ENCODE assay signal across 8 cellular contexts in genomic region chr1:206556047-206556747, GRCh38. TPM values are rescaled to one million over a fixed set of nuclear protein-coding genes. Genes with fewer than 3 reads are reported as not detected.
DNase-seq lines count a peak whose midpoint lies in the region; ATAC-seq, FAIRE-seq and TF ChIP-seq lines count a peak whose summit lies in the region.

No MANE protein-coding gene starts in this region.

- no peak overlapping the region for H3K9ac ChIP-seq in H9 (ENCODE audit: extremely low read depth, insufficient read length, low read length)
- no peak overlapping the region for H3K9ac ChIP-seq in HepG2 (ENCODE audit: insufficient read depth, low read depth, low read length)

- H2AFZ ChIP-seq in H9 (ENCODE audit: low read length) (no peak overlapping the region), HepG2 (ENCODE audit: low read length) (no peak overlapping the region)

- no peak overlapping the region for H3K27ac ChIP-seq in H9 (ENCODE audit: insufficient read length, low read depth, low read length)
- no peak overlapping the region for H3K27ac ChIP-seq in HepG2 (ENCODE audit: extremely low read length, insufficient read depth, low read length)

- no peaks in the 10 kb centered on the region for H3K36me3 ChIP-seq in HepG2 (replicated peaks in 1 of 2; ENCODE audit: control insufficient read depth in 1 of 2, insufficient read depth in 2 of 2, low read length in 2 of 2)

- H3K4me1 Mint-ChIP-seq in CD14-positive monocyte (peaks cover 55% of the 10 kb centered on the region), H9 (peaks cover 29 to 32% of the 10 kb centered on the region in 2 experiments), WTC11 (peaks cover 35% of the 10 kb centered on the region)

- no peak overlapping the region for H2BK20ac ChIP-seq in H9 (ENCODE audit: low read depth, low read length, poor library complexity, severe bottlenecking)

- peaks cover 0 to 2% (median 0%) of the 10 kb centered on the region in 7 donors for H3K9me3 Mint-ChIP-seq in CD14-positive monocyte
- H3K9me3 Mint-ChIP-seq in H9: no peaks in the 10 kb centered on the region
- H3K9me3 Mint-ChIP-seq in WTC11: no peaks in the 10 kb centered on the region

- no peak for FAIRE-seq in HepG2 (lab: Jason Lieb, UNC)

- ATAC-seq in WTC11 (no peak), HepG2 (peak; percentile 81), HG02884 (IDR thresholded peaks at IDR 0.05; ENCODE audit: unreplicated experiment) (no peak)

- BruUV-seq in HepG2 (replicated peaks; lab: Mats Ljungman, UMichigan): no TSS peak

- H3K36me3 Mint-ChIP-seq in CD14-positive monocyte (peaks cover 25 to 27% of the 10 kb centered on the region in 2 donors), H9 (ENCODE audit: insufficient read depth in 1 of 3, low read depth in 3 of 3) (no peaks in the 10 kb centered on the region), WTC11 (no peaks in the 10 kb centered on the region)

- TF ChIP-seq EP300 in HepG2 (IDR thresholded peaks at IDR 0.05; ENCODE audit: low read depth in 2 of 2, low read length in 2 of 2) (peak in 1 of 2 experiments; percentile 50; a peak in 2 of 4 replicates), HepG2 (CRISPR knock-in tag; IDR thresholded peaks at IDR 0.05; ENCODE audit: borderline replicate concordance) (no peak)

- CTCF ChIA-PET in WTC11 (lab: Charles Lee) (interaction anchor here (0.9 to 4.4 kb wide), 11 partner anchors 11 to 376 kb away, joined by 3 to 49 read pairs (median 5); partner anchors contain the start of genes EIF2D, IKBKE and RASSF5), HepG2 (lab: Yijun Ruan, JAX; ENCODE audit: low intra/inter-chr PET ratio, low total read pairs) (no interaction called here)

- WGBS in H9 (ENCODE audit: extremely low coverage, insufficient read length, low lambda C conversion rate): no CpG with 5 or more reads among the region's 7 CpGs
- WGBS in HepG2 (ENCODE audit: low lambda C conversion rate): 3% methylated on average over 4 of the region's 7 CpGs

- no peaks in the 10 kb centered on the region for H3K4me1 ChIP-seq in H9 (ENCODE audit: insufficient read depth, low read length)
- peaks cover 52% of the 10 kb centered on the region for H3K4me1 ChIP-seq in HepG2 (ENCODE audit: insufficient read depth, low read length)

- no peak overlapping the region for H2BK15ac ChIP-seq in H9 (ENCODE audit: low read depth, low read length)

- H4K20me1 ChIP-seq in H9 (ENCODE audit: control insufficient read depth, insufficient read depth, insufficient read length) (no peaks in the 10 kb centered on the region), HepG2 (ENCODE audit: insufficient read depth, low read length) (peaks cover 5% of the 10 kb centered on the region; the same call in 1 of the 2 replicates)

- H4K91ac ChIP-seq in H9 (ENCODE audit: insufficient read length, low read depth, low read length): no peak overlapping the region

- H3K27ac Mint-ChIP-seq in CD14-positive monocyte (peak overlapping the region; percentile 82 to 100 (median 99)), H9 (no peak overlapping the region), WTC11 (no peak overlapping the region)

- POLR2A ChIA-PET in WTC11 (lab: Charles Lee): interaction anchor here (1.3 kb wide), 1 partner anchor 11 kb away, joined by 5 read pairs; no protein-coding TSS in a partner anchor
- POLR2A ChIA-PET in HepG2 (lab: Yijun Ruan, JAX): no interaction called here

- H3K23ac ChIP-seq in H9 (ENCODE audit: insufficient read length, low read depth, low read length): no peak overlapping the region

- TF ChIP-seq POLR2A in HepG2 (IDR thresholded peaks at IDR 0.05; ENCODE audit: insufficient read depth in 1 of 2, low read depth in 2 of 2, low read length in 2 of 2): no peak

- no peak overlapping the region for H3T11ph ChIP-seq in H9 (ENCODE audit: low read length)

- H4K8ac ChIP-seq in H9 (replicated peaks; ENCODE audit: insufficient read length, low read depth, low read length): no peak overlapping the region

- no peak overlapping the region for H2BK12ac ChIP-seq in H9 (ENCODE audit: insufficient read length, low read depth, low read length)

- H3K4me3 Mint-ChIP-seq in CD14-positive monocyte (peak overlapping the region; percentile 98 to 99), H9 (peak overlapping the region; percentile 68 to 81), WTC11 (peak overlapping the region; percentile 70)

- no peak overlapping the region for H3K56ac ChIP-seq in H9 (ENCODE audit: insufficient read length, low read depth, low read length)

- H2BK120ac ChIP-seq in H9 (ENCODE audit: low read depth, low read length, poor library complexity, severe bottlenecking): no peak overlapping the region

- H4K5ac ChIP-seq in H9 (ENCODE audit: insufficient read length, low read depth, low read length): no peak overlapping the region

- H3K79me1 ChIP-seq in H9 (ENCODE audit: insufficient read depth, low read depth, low read length, poor library complexity, severe bottlenecking): no peaks in the 10 kb centered on the region

- no peaks in the 10 kb centered on the region for H3K79me2 ChIP-seq in H9 (ENCODE audit: insufficient read depth, low read length)
- H3K79me2 ChIP-seq in HepG2 (ENCODE audit: insufficient read depth, low read length): no peaks in the 10 kb centered on the region

- H3K4me2 ChIP-seq in H9 (ENCODE audit: insufficient read depth, insufficient read length, low read length): peak overlapping the region; percentile 75
- peak overlapping the region; percentile 80 for H3K4me2 ChIP-seq in HepG2 (ENCODE audit: low read depth, low read length)

- TF ChIP-seq CTCF in CD14-positive monocyte (IDR thresholded peaks at IDR 0.05): no peak
- TF ChIP-seq CTCF in H9 (conservative IDR thresholded peaks at IDR 0.05): no peak
- TF ChIP-seq CTCF in WTC11 (IDR thresholded peaks at IDR 0.05): no peak
- no peak for TF ChIP-seq CTCF in HepG2 (CRISPR knock-in tag; IDR thresholded peaks at IDR 0.05)

- in situ Hi-C loops in HepG2 (cut with HindIII; ENCODE audit: extremely low pct_ligation_motif_present, low pct_unique_long_range_greater_than_20kb): no loop called here

- peaks cover 8% of the 10 kb centered on the region for H3K23me2 ChIP-seq in H9 (ENCODE audit: insufficient read length, low read depth, low read length, poor library complexity, severe bottlenecking)

- peaks cover 1 to 5% (median 2%) of the 10 kb centered on the region in 3 donors for H3K27me3 Mint-ChIP-seq in CD14-positive monocyte (ENCODE audit: low read depth in 3 of 3)
- H3K27me3 Mint-ChIP-seq in H9 (ENCODE audit: low read depth): peaks cover 73% of the 10 kb centered on the region
- peaks cover 36% of the 10 kb centered on the region for H3K27me3 Mint-ChIP-seq in WTC11 (ENCODE audit: low read depth)

- H3K4me3 ChIP-seq in HepG2 (replicated peaks in 1 of 3; ENCODE audit: insufficient read depth in 1 of 3, low read depth in 2 of 3, low read length in 3 of 3): peak overlapping the region in 2 of 3 experiments; percentile 24 to 62; a peak in 2 of 6 replicates

- no peak overlapping the region for H3K4ac ChIP-seq in H9 (ENCODE audit: low read depth, low read length)

- no peaks in the 10 kb centered on the region for H3K9me3 ChIP-seq in H9 (ENCODE audit: control insufficient read depth, low read depth, low read length)
- H3K9me3 ChIP-seq in HepG2 (ENCODE audit: low read length): no peaks in the 10 kb centered on the region

- no peak overlapping the region for H3K14ac ChIP-seq in H9 (ENCODE audit: insufficient read depth, low read length)

- no peak overlapping the region for H2AK5ac ChIP-seq in H9 (ENCODE audit: insufficient read length, low read length)

- no peak for DNase-seq in CD14-positive monocyte (ENCODE audit: low spot score)
- no peak for DNase-seq in H9
- DNase-seq in WTC11 (ENCODE audit: low spot score): no peak
- DNase-seq in HepG2 (ENCODE audit: low spot score): peak; percentile 68
- DNase-seq in anterior cingulate cortex (lab: John Stamatoyannopoulos, UW): no peak
- no peak for DNase-seq in Kasumi-1 (lab: John Stamatoyannopoulos, UW)
- DNase-seq in COLO829 (ENCODE audit: low spot score): no peak

- intact Hi-C loops in CD14-positive monocyte (cut with micrococcal nuclease) (no loop called here), HepG2 (cut with micrococcal nuclease; ENCODE audit: unreplicated experiment) (no loop called here)

- peaks cover 6% of the 10 kb centered on the region; the same call in 1 of the 2 replicates for H3K27me3 ChIP-seq in H9 (ENCODE audit: insufficient read depth, low read length)
- peaks cover 1 to 28% of the 10 kb centered on the region in 2 experiments; a peak in 4 of 5 replicates for H3K27me3 ChIP-seq in HepG2 (ENCODE audit: control insufficient read depth in 1 of 2, insufficient read depth in 2 of 2, low read length in 2 of 2)

- H2BK5ac ChIP-seq in H9 (ENCODE audit: insufficient read length, low read length): no peak overlapping the region

- TF ChIP-seq RAD21 in HepG2 (CRISPR knock-in tag; IDR thresholded peaks at IDR 0.05): no peak

- no peak overlapping the region for H3K18ac ChIP-seq in H9 (ENCODE audit: insufficient read length, low read depth, low read length)

RNA-seq across cellular contexts. Expression of gene RASSF5, which starts 48.9 kb away (rescaled TPM):
- polyA plus RNA-seq in CD14-positive monocyte: 100 to 1,000 TPM in 1 of 2 donors, 10 to 100 TPM in 1; 81.6 to 127 TPM
- total RNA-seq in H9 (2021): 0.50 and 0.81 TPM in 2 replicates
- 1.7 to 2.1 TPM (median 1.7 TPM) in 3 replicates for total RNA-seq in WTC11 (2021)
- total RNA-seq in HepG2 (2016; rRNA removed; fragmentation: Illumina TruSeq; extraction: Trizol): 0.18 and 0.49 TPM in 2 replicates
- 0.09 TPM in 1 of 2 replicates, not detected in the other for total RNA-seq in HepG2 (2016; cell fraction: cytosol; rRNA removed; fragmentation: Illumina TruSeq; extraction: Trizol; ENCODE audit: low read depth)
- 0.24 and 0.36 TPM in 2 replicates for total RNA-seq in HepG2 (2016; cell fraction: insoluble cytoplasmic fraction; rRNA removed; fragmentation: Illumina TruSeq; extraction: Trizol)
- total RNA-seq in HepG2 (2016; cell fraction: membrane; rRNA removed; fragmentation: Illumina TruSeq; extraction: Trizol): 0.14 and 0.19 TPM in 2 replicates
- total RNA-seq in HepG2 (2016; cell fraction: nucleus; rRNA removed; fragmentation: Illumina TruSeq; extraction: Trizol): 0.22 and 0.47 TPM in 2 replicates
- polyA plus RNA-seq in HepG2 (2011; rRNA removed): 0.40 and 0.50 TPM in 2 replicates
- 0.27 and 0.47 TPM in 2 replicates for polyA plus RNA-seq in HepG2 (2011; cell fraction: cytosol; rRNA removed)
- 0.58 and 0.66 TPM in 2 replicates for polyA plus RNA-seq in HepG2 (2011; cell fraction: nucleus; rRNA removed)
- polyA plus RNA-seq in HepG2 (2012): 0.76 and 2.1 TPM in 2 replicates
- 0.03 and 0.06 TPM in 2 replicates for polyA plus RNA-seq in HepG2 (2016; cell fraction: cytosol; fragmentation: Illumina TruSeq; extraction: Trizol; ENCODE audit: low read depth)
- polyA plus RNA-seq in HepG2 (2016; cell fraction: insoluble cytoplasmic fraction; fragmentation: Illumina TruSeq; extraction: Trizol; ENCODE audit: low read depth): 0.21 and 0.29 TPM in 2 replicates
- polyA plus RNA-seq in HepG2 (2016; cell fraction: membrane; fragmentation: Illumina TruSeq; extraction: Trizol; ENCODE audit: low read depth): 0.09 and 0.11 TPM in 2 replicates
- polyA plus RNA-seq in HepG2 (2016; cell fraction: nucleus; fragmentation: Illumina TruSeq; extraction: Trizol; ENCODE audit: insufficient read depth, low read depth): 0.43 and 0.48 TPM in 2 replicates
- 0.30 and 18.0 TPM in 2 replicates for polyA minus RNA-seq in HepG2 (2011; rRNA and poly(A)+ RNA removed; ENCODE audit: low replicate concordance)
- 0.49 and 1.3 TPM in 2 replicates for polyA minus RNA-seq in HepG2 (2011; cell fraction: cytosol; rRNA and poly(A)+ RNA removed)
- polyA minus RNA-seq in HepG2 (2011; cell fraction: nucleus; rRNA and poly(A)+ RNA removed): 0.26 and 0.50 TPM in 2 replicates

RNA-seq across cellular contexts. Expression of gene EIF2D, which starts 56.1 kb away (rescaled TPM):
- 10 to 100 TPM; 16.4 to 16.8 TPM for polyA plus RNA-seq in CD14-positive monocyte
- total RNA-seq in H9 (2021): 32.7 and 35.8 TPM in 2 replicates
- 35.7 to 36.8 TPM (median 35.9 TPM) in 3 replicates for total RNA-seq in WTC11 (2021)
- total RNA-seq in HepG2 (2016; rRNA removed; fragmentation: Illumina TruSeq; extraction: Trizol): 45.1 and 47.5 TPM in 2 replicates
- 43.1 and 44.2 TPM in 2 replicates for total RNA-seq in HepG2 (2016; cell fraction: cytosol; rRNA removed; fragmentation: Illumina TruSeq; extraction: Trizol; ENCODE audit: low read depth)
- 44.4 and 45.6 TPM in 2 replicates for total RNA-seq in HepG2 (2016; cell fraction: insoluble cytoplasmic fraction; rRNA removed; fragmentation: Illumina TruSeq; extraction: Trizol)
- 66.4 and 71.1 TPM in 2 replicates for total RNA-seq in HepG2 (2016; cell fraction: membrane; rRNA removed; fragmentation: Illumina TruSeq; extraction: Trizol)
- 33.0 and 33.9 TPM in 2 replicates for total RNA-seq in HepG2 (2016; cell fraction: nucleus; rRNA removed; fragmentation: Illumina TruSeq; extraction: Trizol)
- polyA plus RNA-seq in HepG2 (2011; rRNA removed): 61.1 and 64.9 TPM in 2 replicates
- polyA plus RNA-seq in HepG2 (2011; cell fraction: cytosol; rRNA removed): 57.5 and 59.2 TPM in 2 replicates
- polyA plus RNA-seq in HepG2 (2011; cell fraction: nucleus; rRNA removed): 50.4 and 55.0 TPM in 2 replicates
- 35.2 and 37.1 TPM in 2 replicates for polyA plus RNA-seq in HepG2 (2012)
- 51.1 and 52.3 TPM in 2 replicates for polyA plus RNA-seq in HepG2 (2016; cell fraction: cytosol; fragmentation: Illumina TruSeq; extraction: Trizol; ENCODE audit: low read depth)
- 56.4 and 58.1 TPM in 2 replicates for polyA plus RNA-seq in HepG2 (2016; cell fraction: insoluble cytoplasmic fraction; fragmentation: Illumina TruSeq; extraction: Trizol; ENCODE audit: low read depth)
- 76.1 and 77.6 TPM in 2 replicates for polyA plus RNA-seq in HepG2 (2016; cell fraction: membrane; fragmentation: Illumina TruSeq; extraction: Trizol; ENCODE audit: low read depth)
- 56.2 and 57.6 TPM in 2 replicates for polyA plus RNA-seq in HepG2 (2016; cell fraction: nucleus; fragmentation: Illumina TruSeq; extraction: Trizol; ENCODE audit: insufficient read depth, low read depth)
- polyA minus RNA-seq in HepG2 (2011; rRNA and poly(A)+ RNA removed; ENCODE audit: low replicate concordance): 48.8 and 93.5 TPM in 2 replicates
- 21.5 and 22.3 TPM in 2 replicates for polyA minus RNA-seq in HepG2 (2011; cell fraction: cytosol; rRNA and poly(A)+ RNA removed)
- polyA minus RNA-seq in HepG2 (2011; cell fraction: nucleus; rRNA and poly(A)+ RNA removed): 31.9 and 36.3 TPM in 2 replicates

Comparison
In these comparisons a context has a peak if more than half of its experiments do, and no peak if none do; other contexts are left out.
1. H3K27ac Mint-ChIP-seq: peak in CD14-positive monocyte (7 of 7); none in H9 (0 of 3) and WTC11 (single experiment).
2. Peak in every context shown above with its lines, with median percentiles within 50 percentile points of each other: H3K4me3 Mint-ChIP-seq.